Comparison of ENCODE assay signal across 8 cellular contexts in the genomic region with DNA sequence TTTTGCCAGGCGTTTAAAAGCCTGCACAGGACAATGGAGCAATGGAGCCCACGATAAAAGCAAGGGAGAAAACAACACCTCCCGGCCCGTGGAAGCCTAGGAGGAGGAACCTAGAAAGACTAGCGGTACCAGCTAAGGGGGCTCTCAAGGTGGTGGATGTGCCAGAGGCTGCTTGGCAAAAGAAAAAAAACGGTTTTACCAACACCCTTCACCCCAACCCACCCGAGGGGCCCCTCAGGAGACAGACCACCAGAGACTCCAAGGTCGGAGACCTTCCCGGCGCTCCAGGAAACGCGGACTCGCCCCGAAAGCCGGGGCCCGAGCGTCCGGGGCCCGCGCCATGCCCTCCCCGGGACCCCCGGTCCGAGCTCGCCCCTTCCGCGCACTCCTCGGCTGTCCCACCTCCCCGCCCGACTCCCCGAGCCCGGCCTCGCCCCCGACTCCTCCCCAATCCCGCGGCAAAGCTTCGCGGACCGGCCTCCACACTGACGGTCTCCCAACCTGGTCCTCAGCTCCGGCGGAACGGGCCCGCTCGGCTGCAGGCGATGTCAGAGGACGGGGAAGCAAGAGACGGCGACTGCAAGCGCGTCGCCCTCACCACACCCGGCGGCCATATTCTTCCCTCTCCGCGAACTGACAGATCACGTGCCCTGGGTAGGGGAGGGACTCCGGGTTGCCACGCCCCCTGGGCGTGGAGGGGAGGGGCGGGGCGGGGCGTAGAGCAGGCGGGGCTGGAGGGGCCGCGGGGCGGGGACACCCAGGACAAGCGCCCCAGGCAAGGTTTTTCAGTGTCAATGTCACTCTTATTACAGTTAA. TPM values are rescaled to one million over a fixed set of nuclear protein-coding genes. Genes with fewer than 3 reads are reported as not detected.
DNase-seq lines count a peak whose midpoint lies in the region; ATAC-seq and TF ChIP-seq lines count a peak whose summit lies in the region.

Gene KIDINS220, minus strand, starts transcription at position 635 of the 816 bp plus-strand sequence. CDS start 10,520 bp downstream, outside the sequence.

- intact Hi-C loops in left ventricle myocardium superior (cut with micrococcal nuclease) = no loop called here
- intact Hi-C loops in psoas muscle (cut with DNase I) = no loop called here

- 0 to 1% (median 0%) methylated on average over 48 to 67 of the region's 67 CpGs for WGBS in psoas muscle, 3 donors
- WGBS in urinary bladder = under 1% methylated on average over 67 of the region's 67 CpGs

- H3K27ac ChIP-seq in psoas muscle (peak within 1 kb of the TSS; percentile 85), urinary bladder (ENCODE audit: low read depth) (peak within 1 kb of the TSS; percentile 56)

- peak; percentile 100 for DNase-seq in GM13976 (ENCODE audit: low spot score)
- peak; percentile 75 for DNase-seq in NCI-H1417 treated with DMSO at 0.1 percent for 48 hours (lab: John Stamatoyannopoulos, UW)
- DNase-seq in T-helper 17 cell = peak; percentile 75 to 83 (median 77)
- peak in 55 of 56 donors; percentile 48 to 92 (median 79) for DNase-seq in amygdala (lab: John Stamatoyannopoulos, UW)
- peak; percentile 89 for DNase-seq in left ventricle myocardium superior
- peak; percentile 85 to 92 for DNase-seq in psoas muscle

- in situ Hi-C loops in GM13976 (cut with MboI; ENCODE audit: low sequenced_read_pairs, unreplicated experiment) = no loop called here

- peak within 1 kb of the TSS; percentile 98 for H3K4me3 ChIP-seq in psoas muscle
- peak within 1 kb of the TSS; percentile 100 for H3K4me3 ChIP-seq in urinary bladder (ENCODE audit: low read depth, low read length)

- peak within 1 kb of the TSS; percentile 99 for H3K4me3 Mint-ChIP-seq in T-helper 17 cell

- H3K27me3 ChIP-seq in psoas muscle (ENCODE audit: insufficient read depth in 3 of 3, low read length in 2 of 3) = no peaks in the 10 kb centered on the region

- H3K9me3 ChIP-seq in T-helper 17 cell (ENCODE audit: control insufficient read depth, low read length, poor library complexity, severe bottlenecking) (no peaks in the 10 kb centered on the region), psoas muscle (no peaks in the 10 kb centered on the region)

- peaks cover 37% of the 10 kb centered on the region for H3K4me1 Mint-ChIP-seq in T-helper 17 cell

- H3K27me3 Mint-ChIP-seq in T-helper 17 cell = peaks cover 8% of the 10 kb centered on the region

- peak within 1 kb of the TSS; percentile 94 for H3K27ac Mint-ChIP-seq in T-helper 17 cell

- peak; percentile 85 for ATAC-seq in HG02763 (IDR thresholded peaks at IDR 0.05; ENCODE audit: unreplicated experiment)
- ATAC-seq in T-helper 17 cell = peak; percentile 98
- peak; percentile 98 for ATAC-seq in left ventricle myocardium superior
- ATAC-seq in psoas muscle = peak; percentile 98 to 99 (median 99)

- peaks cover 2% of the 10 kb centered on the region for H3K36me3 Mint-ChIP-seq in T-helper 17 cell (ENCODE audit: low read depth)

- TF ChIP-seq CTCF in GM13976 (IDR thresholded peaks at IDR 0.05; ENCODE audit: borderline replicate concordance, control extremely low read depth, extremely low read depth, insufficient read depth, missing control alignments) (no peak), psoas muscle (IDR thresholded peaks at IDR 0.05) (no peak)

- H3K4me1 ChIP-seq in psoas muscle (peaks cover 28% of the 10 kb centered on the region), urinary bladder (ENCODE audit: insufficient read depth) (peaks cover 7% of the 10 kb centered on the region)

- peaks cover 0 to 3% of the 10 kb centered on the region in 2 donors for H3K36me3 ChIP-seq in psoas muscle (ENCODE audit: insufficient read depth in 1 of 2, low read depth in 1 of 2)
- H3K36me3 ChIP-seq in urinary bladder (ENCODE audit: insufficient read depth) = no peaks in the 10 kb centered on the region

RNA-seq across cellular contexts. Expression of gene KIDINS220, which starts in this region (rescaled TPM):
- 10 to 100 TPM; 33.2 to 44.5 TPM for total RNA-seq in T-helper 17 cell
- 55.3 TPM for total RNA-seq in left ventricle myocardium superior
- total RNA-seq in psoas muscle = 10 to 100 TPM; 40.4 to 52.0 (median 46.5) TPM
- polyA plus RNA-seq in psoas muscle = 10 to 100 TPM in 2 of 3 donors, 1 to 10 TPM in 1; 7.5 to 29.1 (median 10.9) TPM
- 157 TPM for total RNA-seq in urinary bladder
- 34.5 TPM for polyA plus RNA-seq in urinary bladder

Comparison
In these comparisons a context has a peak if more than half of its experiments do, and no peak if none do; other contexts are left out.
1. Peak in every context shown above with its lines: DNase-seq, ATAC-seq, H3K4me3 ChIP-seq and H3K27ac ChIP-seq.